ENCODE assay signal across 1 cellular context in the genomic region with DNA sequence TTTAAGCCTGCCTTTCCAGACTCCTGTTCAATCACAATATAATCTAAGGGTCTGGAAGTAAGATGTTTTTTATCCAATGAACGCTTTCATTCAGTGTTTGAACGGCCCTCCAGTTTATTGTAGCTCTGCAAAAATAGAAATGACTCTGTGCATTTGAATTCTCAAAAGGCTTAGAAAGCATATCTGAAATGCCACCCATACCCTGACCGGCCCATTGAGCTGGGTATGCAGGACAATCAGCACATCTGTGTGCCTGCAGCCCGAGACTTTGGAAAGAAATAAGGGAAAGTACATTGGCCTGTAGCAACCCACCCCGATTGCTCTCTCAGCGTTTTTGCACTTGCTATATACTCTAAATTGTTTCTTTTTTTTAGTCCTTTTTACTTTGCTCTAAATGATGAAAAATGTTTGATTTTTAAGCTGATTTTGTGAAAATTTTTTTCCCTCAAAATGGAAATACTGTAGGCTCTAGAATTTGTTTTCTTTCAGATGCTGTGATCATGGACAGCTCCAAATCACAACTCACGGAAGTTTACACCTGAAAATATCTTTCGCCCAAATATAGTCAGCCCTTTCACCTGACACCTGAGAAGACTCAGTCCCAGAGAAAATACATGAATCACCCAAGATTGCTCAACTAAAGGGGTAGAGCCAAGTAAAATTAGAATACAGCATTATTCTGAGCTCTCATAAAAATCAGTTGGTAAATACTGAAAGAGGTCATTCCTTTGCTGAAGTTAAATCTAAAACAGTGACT.
TF ChIP-seq lines count a peak whose summit lies in the region.

No MANE protein-coding gene starts in this region.

TF ChIP-seq in WTC11, 78 proteins besides CTCF, POLR2A, EP300 and RAD21 (continued from another document):
- TF ChIP-seq, protein P1, sequence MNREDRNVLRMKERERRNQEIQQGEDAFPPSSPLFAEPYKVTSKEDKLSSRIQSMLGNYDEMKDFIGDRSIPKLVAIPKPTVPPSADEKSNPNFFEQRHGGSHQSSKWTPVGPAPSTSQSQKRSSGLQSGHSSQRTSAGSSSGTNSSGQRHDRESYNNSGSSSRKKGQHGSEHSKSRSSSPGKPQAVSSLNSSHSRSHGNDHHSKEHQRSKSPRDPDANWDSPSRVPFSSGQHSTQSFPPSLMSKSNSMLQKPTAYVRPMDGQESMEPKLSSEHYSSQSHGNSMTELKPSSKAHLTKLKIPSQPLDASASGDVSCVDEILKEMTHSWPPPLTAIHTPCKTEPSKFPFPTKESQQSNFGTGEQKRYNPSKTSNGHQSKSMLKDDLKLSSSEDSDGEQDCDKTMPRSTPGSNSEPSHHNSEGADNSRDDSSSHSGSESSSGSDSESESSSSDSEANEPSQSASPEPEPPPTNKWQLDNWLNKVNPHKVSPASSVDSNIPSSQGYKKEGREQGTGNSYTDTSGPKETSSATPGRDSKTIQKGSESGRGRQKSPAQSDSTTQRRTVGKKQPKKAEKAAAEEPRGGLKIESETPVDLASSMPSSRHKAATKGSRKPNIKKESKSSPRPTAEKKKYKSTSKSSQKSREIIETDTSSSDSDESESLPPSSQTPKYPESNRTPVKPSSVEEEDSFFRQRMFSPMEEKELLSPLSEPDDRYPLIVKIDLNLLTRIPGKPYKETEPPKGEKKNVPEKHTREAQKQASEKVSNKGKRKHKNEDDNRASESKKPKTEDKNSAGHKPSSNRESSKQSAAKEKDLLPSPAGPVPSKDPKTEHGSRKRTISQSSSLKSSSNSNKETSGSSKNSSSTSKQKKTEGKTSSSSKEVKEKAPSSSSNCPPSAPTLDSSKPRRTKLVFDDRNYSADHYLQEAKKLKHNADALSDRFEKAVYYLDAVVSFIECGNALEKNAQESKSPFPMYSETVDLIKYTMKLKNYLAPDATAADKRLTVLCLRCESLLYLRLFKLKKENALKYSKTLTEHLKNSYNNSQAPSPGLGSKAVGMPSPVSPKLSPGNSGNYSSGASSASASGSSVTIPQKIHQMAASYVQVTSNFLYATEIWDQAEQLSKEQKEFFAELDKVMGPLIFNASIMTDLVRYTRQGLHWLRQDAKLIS (CRISPR knock-in tag; IDR thresholded peaks at IDR 0.05; ENCODE audit: borderline replicate concordance): no peak
- TF ChIP-seq ZNF416 (CRISPR knock-in tag; IDR thresholded peaks at IDR 0.05): no peak
